Comparison of ENCODE assay signal across 14 cellular contexts in genomic region chr4:140070369-140070768, GRCh38.
DNase-seq lines count a peak whose midpoint lies in the region; ATAC-seq and TF ChIP-seq lines count a peak whose summit lies in the region.
"Had no signal": no experiment of that assay in that cellular context is flagged by ENCODE, and none has a peak within 500 bp of the region (broad histone marks: within the 10 kb centered on the region; RNA-seq: fewer than 3 reads in every experiment).

No MANE protein-coding gene starts in this region.

- no peaks in the 10 kb centered on the region for H3K79me2 ChIP-seq in KMS-11 (ENCODE audit: insufficient read depth, low read depth)

- H2AFZ ChIP-seq in KMS-11 (ENCODE audit: low read depth) = peak overlapping the region; percentile 41

- no peaks in the 10 kb centered on the region for H3K9me3 ChIP-seq in tibial nerve

- H3K27me3 Mint-ChIP-seq in activated naive CD4-positive, alpha-beta T cell treated with anti-CD3 and anti-CD28 coated beads, Interleukin-2, amount 10 ng/mL, durations not matched to agents 7 days and 5 days = peaks cover 45% of the 10 kb centered on the region
- peaks cover 51% of the 10 kb centered on the region for H3K27me3 Mint-ChIP-seq in activated naive CD8-positive, alpha-beta T cell treated with anti-CD3 and anti-CD28 coated beads, Interleukin-2, amount 50 U/mL, for 24 hours

- no peaks in the 10 kb centered on the region for H4K20me1 ChIP-seq in KMS-11 (ENCODE audit: insufficient read depth)

- H3K4me1 Mint-ChIP-seq in activated naive CD4-positive, alpha-beta T cell treated with anti-CD3 and anti-CD28 coated beads, Interleukin-2, amount 10 ng/mL, durations not matched to agents 7 days and 5 days = peaks cover 47% of the 10 kb centered on the region
- H3K4me1 Mint-ChIP-seq in activated naive CD8-positive, alpha-beta T cell treated with anti-CD3 and anti-CD28 coated beads, Interleukin-2, amount 50 U/mL, for 24 hours = peaks cover 43% of the 10 kb centered on the region

- H3K4me3 ChIP-seq in KMS-11 (IDR thresholded peaks at IDR 0.05; ENCODE audit: insufficient read depth, low read depth, low read length) (no peak overlapping the region), tibial nerve (no peak overlapping the region)

- no peak for DNase-seq in activated naive CD4-positive, alpha-beta T cell treated with anti-CD3 and anti-CD28 coated beads, Interleukin-2, amount 10 ng/mL, durations not matched to agents 7 days and 5 days
- no peak for DNase-seq in activated naive CD4-positive, alpha-beta T cell (lab: John Stamatoyannopoulos, UW)
- DNase-seq in activated naive CD8-positive, alpha-beta T cell treated with anti-CD3 and anti-CD28 coated beads, Interleukin-2, amount 50 U/mL, for 24 hours = no peak
- DNase-seq in tibial nerve (ENCODE audit: low spot score in 2 of 2) (no peak), D341Med (ENCODE audit: low spot score) (no peak), RKO (ENCODE audit: low spot score) (no peak)
- DNase-seq: central memory CD4-positive, alpha-beta T cell; GDM1; mesendoderm; NCI-H1105 treated with DMSO at 0.1 percent for 48 hours; NCI-H446 treated with DMSO at 0.1 percent for 48 hours had no signal

- CTCF ChIA-PET in activated naive CD4-positive, alpha-beta T cell treated with anti-CD3 and anti-CD28 coated beads, Interleukin-2, amount 10 ng/mL, durations not matched to agents 7 days and 5 days (lab: Charles Lee) = interaction anchor here (0.6 to 2.2 kb wide), 8 partner anchors 18 to 183 kb away, joined by 3 to 12 read pairs (median 4); no protein-coding TSS in a partner anchor

- H3K36me3 ChIP-seq in KMS-11 (ENCODE audit: insufficient read depth) (no peaks in the 10 kb centered on the region), tibial nerve (no peaks in the 10 kb centered on the region)

- no peak for TF ChIP-seq EP300 in tibial nerve (IDR thresholded peaks at IDR 0.05)

- H3K4me2 ChIP-seq in KMS-11 = peak overlapping the region; percentile 68

- TF ChIP-seq CTCF in KMS-11 (conservative IDR thresholded peaks at IDR 0.05; ENCODE audit: low read depth, low read length) = no peak
- no peak for TF ChIP-seq CTCF in tibial nerve (IDR thresholded peaks at IDR 0.05)

- 75 to 82% methylated on average over 2 of the region's 2 CpGs for whole genome bisulfite sequencing in tibial nerve, 2 donors

- no peaks in the 10 kb centered on the region for H3K36me3 Mint-ChIP-seq in activated naive CD4-positive, alpha-beta T cell treated with anti-CD3 and anti-CD28 coated beads, Interleukin-2, amount 10 ng/mL, durations not matched to agents 7 days and 5 days
- H3K36me3 Mint-ChIP-seq in activated naive CD8-positive, alpha-beta T cell treated with anti-CD3 and anti-CD28 coated beads, Interleukin-2, amount 50 U/mL, for 24 hours (ENCODE audit: low read depth) = peaks cover 2% of the 10 kb centered on the region

- H3K9me3 Mint-ChIP-seq in activated naive CD4-positive, alpha-beta T cell treated with anti-CD3 and anti-CD28 coated beads, Interleukin-2, amount 10 ng/mL, durations not matched to agents 7 days and 5 days = no peaks in the 10 kb centered on the region
- no peaks in the 10 kb centered on the region for H3K9me3 Mint-ChIP-seq in activated naive CD8-positive, alpha-beta T cell treated with anti-CD3 and anti-CD28 coated beads, Interleukin-2, amount 50 U/mL, for 24 hours

- peak overlapping the region; percentile 83 for H3K27ac Mint-ChIP-seq in activated naive CD4-positive, alpha-beta T cell treated with anti-CD3 and anti-CD28 coated beads, Interleukin-2, amount 10 ng/mL, durations not matched to agents 7 days and 5 days
- no peak overlapping the region for H3K27ac Mint-ChIP-seq in activated naive CD8-positive, alpha-beta T cell treated with anti-CD3 and anti-CD28 coated beads, Interleukin-2, amount 50 U/mL, for 24 hours

- H3K4me3 Mint-ChIP-seq in activated naive CD4-positive, alpha-beta T cell treated with anti-CD3 and anti-CD28 coated beads, Interleukin-2, amount 10 ng/mL, durations not matched to agents 7 days and 5 days = peak overlapping the region; percentile 46
- peak overlapping the region; percentile 60 for H3K4me3 Mint-ChIP-seq in activated naive CD8-positive, alpha-beta T cell treated with anti-CD3 and anti-CD28 coated beads, Interleukin-2, amount 50 U/mL, for 24 hours

- H3K27ac ChIP-seq in KMS-11 (peak overlapping the region; percentile 65), tibial nerve (peak overlapping the region in 3 of 4 donors; percentile 32 to 43 (median 37))

- no peak for TF ChIP-seq POLR2A in tibial nerve (IDR thresholded peaks at IDR 0.05)

- peak overlapping the region; percentile 41; the same call in 1 of the 2 replicates for H3K9ac ChIP-seq in KMS-11

- no peak for ATAC-seq in activated naive CD8-positive, alpha-beta T cell treated with anti-CD3 and anti-CD28 coated beads, Interleukin-2, amount 50 U/mL, for 24 hours
- ATAC-seq in GM19467 (IDR thresholded peaks at IDR 0.05; ENCODE audit: unreplicated experiment) = no peak
- ATAC-seq: esophagus mucosa had no signal

- no peaks in the 10 kb centered on the region for H3K27me3 ChIP-seq in KMS-11 (ENCODE audit: insufficient read depth, low read depth)
- no peaks in the 10 kb centered on the region for H3K27me3 ChIP-seq in tibial nerve

- H3K4me1 ChIP-seq in KMS-11 (ENCODE audit: low read depth, poor library complexity, severe bottlenecking) = peaks cover 39% of the 10 kb centered on the region
- peaks cover 0 to 27% (median 13%) of the 10 kb centered on the region in 4 donors for H3K4me1 ChIP-seq in tibial nerve
